Comparison of ENCODE assay signal across 1 cellular context in the genomic region with DNA sequence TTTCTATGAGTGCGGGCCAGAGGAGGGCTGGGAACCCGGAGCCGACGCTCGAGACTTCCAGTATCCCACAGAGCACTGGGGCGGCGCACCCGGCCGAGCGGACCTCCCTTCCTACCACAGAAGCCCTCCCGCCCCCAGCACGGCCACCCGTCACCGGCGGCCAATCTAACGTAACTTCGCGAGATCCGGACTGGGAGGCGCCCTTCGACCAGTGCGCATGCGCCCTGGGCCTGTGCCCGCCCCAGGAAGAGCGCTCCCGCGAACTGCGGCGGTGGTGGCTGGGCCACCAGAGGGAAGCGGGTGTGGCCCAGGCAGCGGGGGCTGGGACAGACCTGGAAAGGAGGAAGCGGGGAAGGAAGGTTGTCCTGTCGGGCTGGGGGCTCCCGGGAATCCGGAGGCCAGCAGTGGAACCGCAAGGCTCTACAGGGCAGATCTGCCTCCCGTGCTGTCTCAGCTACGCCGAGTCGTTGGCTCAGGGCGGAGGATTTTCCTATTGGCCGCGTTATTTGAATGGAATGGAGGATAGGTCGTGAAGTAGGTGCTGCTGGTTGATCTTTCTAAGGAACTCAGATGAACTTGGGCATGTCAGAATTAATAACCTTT.
TF ChIP-seq lines count a peak whose summit lies in the region.

A gene (minus strand): TSS at position 77 of the 603 bp plus-strand sequence. CDS start 166 bp downstream, outside the sequence.

TF ChIP-seq in K562, 482 proteins besides CTCF, POLR2A, EP300 and RAD21 (continued from another document and continues in another):
- TF ChIP-seq, protein P1, sequence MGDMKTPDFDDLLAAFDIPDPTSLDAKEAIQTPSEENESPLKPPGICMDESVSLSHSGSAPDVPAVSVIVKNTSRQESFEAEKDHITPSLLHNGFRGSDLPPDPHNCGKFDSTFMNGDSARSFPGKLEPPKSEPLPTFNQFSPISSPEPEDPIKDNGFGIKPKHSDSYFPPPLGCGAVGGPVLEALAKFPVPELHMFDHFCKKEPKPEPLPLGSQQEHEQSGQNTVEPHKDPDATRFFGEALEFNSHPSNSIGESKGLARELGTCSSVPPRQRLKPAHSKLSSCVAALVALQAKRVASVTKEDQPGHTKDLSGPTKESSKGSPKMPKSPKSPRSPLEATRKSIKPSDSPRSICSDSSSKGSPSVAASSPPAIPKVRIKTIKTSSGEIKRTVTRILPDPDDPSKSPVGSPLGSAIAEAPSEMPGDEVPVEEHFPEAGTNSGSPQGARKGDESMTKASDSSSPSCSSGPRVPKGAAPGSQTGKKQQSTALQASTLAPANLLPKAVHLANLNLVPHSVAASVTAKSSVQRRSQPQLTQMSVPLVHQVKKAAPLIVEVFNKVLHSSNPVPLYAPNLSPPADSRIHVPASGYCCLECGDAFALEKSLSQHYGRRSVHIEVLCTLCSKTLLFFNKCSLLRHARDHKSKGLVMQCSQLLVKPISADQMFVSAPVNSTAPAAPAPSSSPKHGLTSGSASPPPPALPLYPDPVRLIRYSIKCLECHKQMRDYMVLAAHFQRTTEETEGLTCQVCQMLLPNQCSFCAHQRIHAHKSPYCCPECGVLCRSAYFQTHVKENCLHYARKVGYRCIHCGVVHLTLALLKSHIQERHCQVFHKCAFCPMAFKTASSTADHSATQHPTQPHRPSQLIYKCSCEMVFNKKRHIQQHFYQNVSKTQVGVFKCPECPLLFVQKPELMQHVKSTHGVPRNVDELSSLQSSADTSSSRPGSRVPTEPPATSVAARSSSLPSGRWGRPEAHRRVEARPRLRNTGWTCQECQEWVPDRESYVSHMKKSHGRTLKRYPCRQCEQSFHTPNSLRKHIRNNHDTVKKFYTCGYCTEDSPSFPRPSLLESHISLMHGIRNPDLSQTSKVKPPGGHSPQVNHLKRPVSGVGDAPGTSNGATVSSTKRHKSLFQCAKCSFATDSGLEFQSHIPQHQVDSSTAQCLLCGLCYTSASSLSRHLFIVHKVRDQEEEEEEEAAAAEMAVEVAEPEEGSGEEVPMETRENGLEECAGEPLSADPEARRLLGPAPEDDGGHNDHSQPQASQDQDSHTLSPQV (IDR thresholded peaks at IDR 0.05) = no peak
- TF ChIP-seq ZNF57 (CRISPR knock-in tag; IDR thresholded peaks at IDR 0.05) (no peak), HDAC8 (tag; IDR thresholded peaks at IDR 0.05) (no peak), YY1 (IDR thresholded peaks at IDR 0.05; ENCODE audit: borderline replicate concordance in 1 of 3, control insufficient read depth in 1 of 3, extremely low read depth in 1 of 3, insufficient read depth in 3 of 3, insufficient read length in 1 of 3, insufficient replicate concordance in 2 of 3, low read depth in 1 of 3, low read length in 2 of 3) (peak in 2 of 3 experiments; percentile 59 to 79), NFYB (IDR thresholded peaks at IDR 0.05; ENCODE audit: extremely low read depth, insufficient read length) (no peak), RB1 (IDR thresholded peaks at IDR 0.05; ENCODE audit: low read depth) (peak; percentile 69), ETV5 (CRISPR knock-in tag; IDR thresholded peaks at IDR 0.05; ENCODE audit: low read depth) (peak; percentile 55; the same call in 1 of the 2 replicates), NCOA2 (IDR thresholded peaks at IDR 0.05; ENCODE audit: partially characterized antibody in 2 of 2) (no peak), ZBTB7A (IDR thresholded peaks at IDR 0.05; ENCODE audit: borderline replicate concordance, control insufficient read depth, low read depth, low read length) (peak; percentile 92), ETV6 (IDR thresholded peaks at IDR 0.05; ENCODE audit: borderline replicate concordance in 1 of 2, low read depth in 2 of 2, low read length in 1 of 2) (no peak), ETV6 (CRISPR knock-in tag; IDR thresholded peaks at IDR 0.05; ENCODE audit: borderline replicate concordance) (no peak), CTBP1 (IDR thresholded peaks at IDR 0.05; ENCODE audit: borderline replicate concordance) (peak; percentile 79), KLF1 (tag; IDR thresholded peaks at IDR 0.05) (peak; percentile 77), U2AF1 (optimal IDR thresholded peaks at IDR 0.05; ENCODE audit: low read depth, low read length) (no peak), EP400 (IDR thresholded peaks at IDR 0.05) (peak; percentile 72; the same call in 1 of the 2 replicates), LCOR (CRISPR knock-in tag; IDR thresholded peaks at IDR 0.05) (0 out of 2 replicates have a peak, but pooled peaks have one; percentile 14), MTF1 (CRISPR knock-in tag; IDR thresholded peaks at IDR 0.05; ENCODE audit: borderline replicate concordance) (no peak), ARID2 (IDR thresholded peaks at IDR 0.05) (no peak), JUND (IDR thresholded peaks at IDR 0.05; ENCODE audit: borderline replicate concordance, low read depth, low read length) (peak; percentile 49; the same call in 1 of the 2 replicates), JUND (tag; IDR thresholded peaks at IDR 0.05; ENCODE audit: borderline replicate concordance, low read depth, low read length) (peak; percentile 19; the same call in 1 of the 3 replicates), CBX1 (IDR thresholded peaks at IDR 0.05; ENCODE audit: low read depth) (peak; percentile 74), TCF7 (IDR thresholded peaks at IDR 0.05; ENCODE audit: borderline replicate concordance) (no peak), CEBPG (CRISPR knock-in tag; IDR thresholded peaks at IDR 0.05) (no peak), CEBPG (tag; conservative IDR thresholded peaks at IDR 0.05 in 1 of 2, IDR thresholded peaks at IDR 0.05 in 1 of 2) (no peak), PML (IDR thresholded peaks at IDR 0.05; ENCODE audit: low read length) (peak; percentile 74), TBL1XR1 (IDR thresholded peaks at IDR 0.05; ENCODE audit: low read length in 2 of 2) (no peak), PRPF4 (IDR thresholded peaks at IDR 0.05; ENCODE audit: insufficient read depth, low read depth, low read length, poor library complexity, severe bottlenecking) (no peak), JUNB (CRISPR knock-in tag; conservative IDR thresholded peaks at IDR 0.05) (no peak), ZNF212 (CRISPR knock-in tag; IDR thresholded peaks at IDR 0.05) (no peak), ZNF785 (CRISPR knock-in tag; IDR thresholded peaks at IDR 0.05) (no peak), CBX8 (IDR thresholded peaks at IDR 0.05; ENCODE audit: borderline replicate concordance, extremely low read depth, low read depth, low read length, poor library complexity, severe bottlenecking) (no peak), ZNF695 (CRISPR knock-in tag; IDR thresholded peaks at IDR 0.05) (no peak), GTF2E2 (tag; IDR thresholded peaks at IDR 0.05) (peak; percentile 61; the same call in 1 of the 2 replicates), POLR3A (IDR thresholded peaks at IDR 0.05; ENCODE audit: borderline replicate concordance, extremely low read depth, insufficient read depth, insufficient read length) (no peak), EZH2 (IDR thresholded peaks at IDR 0.05; ENCODE audit: borderline replicate concordance, low read depth, low read length) (no peak), ATF1 (CRISPR knock-in tag; IDR thresholded peaks at IDR 0.05) (no peak), ATF1 (tag; IDR thresholded peaks at IDR 0.05) (peak; percentile 75), YBX1 (IDR thresholded peaks at IDR 0.05) (no peak)
- TF ChIP-seq, protein P2, sequence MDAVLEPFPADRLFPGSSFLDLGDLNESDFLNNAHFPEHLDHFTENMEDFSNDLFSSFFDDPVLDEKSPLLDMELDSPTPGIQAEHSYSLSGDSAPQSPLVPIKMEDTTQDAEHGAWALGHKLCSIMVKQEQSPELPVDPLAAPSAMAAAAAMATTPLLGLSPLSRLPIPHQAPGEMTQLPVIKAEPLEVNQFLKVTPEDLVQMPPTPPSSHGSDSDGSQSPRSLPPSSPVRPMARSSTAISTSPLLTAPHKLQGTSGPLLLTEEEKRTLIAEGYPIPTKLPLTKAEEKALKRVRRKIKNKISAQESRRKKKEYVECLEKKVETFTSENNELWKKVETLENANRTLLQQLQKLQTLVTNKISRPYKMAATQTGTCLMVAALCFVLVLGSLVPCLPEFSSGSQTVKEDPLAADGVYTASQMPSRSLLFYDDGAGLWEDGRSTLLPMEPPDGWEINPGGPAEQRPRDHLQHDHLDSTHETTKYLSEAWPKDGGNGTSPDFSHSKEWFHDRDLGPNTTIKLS (IDR thresholded peaks at IDR 0.05; ENCODE audit: borderline replicate concordance, low read depth) = peak; percentile 59; the same call in 1 of the 2 replicates
- TF ChIP-seq, protein P3, sequence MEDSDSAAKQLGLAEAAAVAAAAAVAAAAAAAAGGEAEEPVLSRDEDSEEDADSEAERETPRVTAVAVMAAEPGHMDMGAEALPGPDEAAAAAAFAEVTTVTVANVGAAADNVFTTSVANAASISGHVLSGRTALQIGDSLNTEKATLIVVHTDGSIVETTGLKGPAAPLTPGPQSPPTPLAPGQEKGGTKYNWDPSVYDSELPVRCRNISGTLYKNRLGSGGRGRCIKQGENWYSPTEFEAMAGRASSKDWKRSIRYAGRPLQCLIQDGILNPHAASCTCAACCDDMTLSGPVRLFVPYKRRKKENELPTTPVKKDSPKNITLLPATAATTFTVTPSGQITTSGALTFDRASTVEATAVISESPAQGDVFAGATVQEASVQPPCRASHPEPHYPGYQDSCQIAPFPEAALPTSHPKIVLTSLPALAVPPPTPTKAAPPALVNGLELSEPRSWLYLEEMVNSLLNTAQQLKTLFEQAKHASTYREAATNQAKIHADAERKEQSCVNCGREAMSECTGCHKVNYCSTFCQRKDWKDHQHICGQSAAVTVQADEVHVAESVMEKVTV (CRISPR knock-in tag; IDR thresholded peaks at IDR 0.05) = 0 out of 2 replicates have a peak, but pooled peaks have one; percentile 15
- TF ChIP-seq, protein P4, sequence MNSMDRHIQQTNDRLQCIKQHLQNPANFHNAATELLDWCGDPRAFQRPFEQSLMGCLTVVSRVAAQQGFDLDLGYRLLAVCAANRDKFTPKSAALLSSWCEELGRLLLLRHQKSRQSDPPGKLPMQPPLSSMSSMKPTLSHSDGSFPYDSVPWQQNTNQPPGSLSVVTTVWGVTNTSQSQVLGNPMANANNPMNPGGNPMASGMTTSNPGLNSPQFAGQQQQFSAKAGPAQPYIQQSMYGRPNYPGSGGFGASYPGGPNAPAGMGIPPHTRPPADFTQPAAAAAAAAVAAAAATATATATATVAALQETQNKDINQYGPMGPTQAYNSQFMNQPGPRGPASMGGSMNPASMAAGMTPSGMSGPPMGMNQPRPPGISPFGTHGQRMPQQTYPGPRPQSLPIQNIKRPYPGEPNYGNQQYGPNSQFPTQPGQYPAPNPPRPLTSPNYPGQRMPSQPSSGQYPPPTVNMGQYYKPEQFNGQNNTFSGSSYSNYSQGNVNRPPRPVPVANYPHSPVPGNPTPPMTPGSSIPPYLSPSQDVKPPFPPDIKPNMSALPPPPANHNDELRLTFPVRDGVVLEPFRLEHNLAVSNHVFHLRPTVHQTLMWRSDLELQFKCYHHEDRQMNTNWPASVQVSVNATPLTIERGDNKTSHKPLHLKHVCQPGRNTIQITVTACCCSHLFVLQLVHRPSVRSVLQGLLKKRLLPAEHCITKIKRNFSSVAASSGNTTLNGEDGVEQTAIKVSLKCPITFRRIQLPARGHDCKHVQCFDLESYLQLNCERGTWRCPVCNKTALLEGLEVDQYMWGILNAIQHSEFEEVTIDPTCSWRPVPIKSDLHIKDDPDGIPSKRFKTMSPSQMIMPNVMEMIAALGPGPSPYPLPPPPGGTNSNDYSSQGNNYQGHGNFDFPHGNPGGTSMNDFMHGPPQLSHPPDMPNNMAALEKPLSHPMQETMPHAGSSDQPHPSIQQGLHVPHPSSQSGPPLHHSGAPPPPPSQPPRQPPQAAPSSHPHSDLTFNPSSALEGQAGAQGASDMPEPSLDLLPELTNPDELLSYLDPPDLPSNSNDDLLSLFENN (IDR thresholded peaks at IDR 0.05; ENCODE audit: low read depth in 2 of 2, low read length in 2 of 2) = no peak
- TF ChIP-seq, protein P5, sequence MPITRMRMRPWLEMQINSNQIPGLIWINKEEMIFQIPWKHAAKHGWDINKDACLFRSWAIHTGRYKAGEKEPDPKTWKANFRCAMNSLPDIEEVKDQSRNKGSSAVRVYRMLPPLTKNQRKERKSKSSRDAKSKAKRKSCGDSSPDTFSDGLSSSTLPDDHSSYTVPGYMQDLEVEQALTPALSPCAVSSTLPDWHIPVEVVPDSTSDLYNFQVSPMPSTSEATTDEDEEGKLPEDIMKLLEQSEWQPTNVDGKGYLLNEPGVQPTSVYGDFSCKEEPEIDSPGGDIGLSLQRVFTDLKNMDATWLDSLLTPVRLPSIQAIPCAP (CRISPR knock-in tag; IDR thresholded peaks at IDR 0.05; ENCODE audit: borderline replicate concordance) = peak; percentile 52; the same call in 1 of the 2 replicates
- TF ChIP-seq, protein P6, sequence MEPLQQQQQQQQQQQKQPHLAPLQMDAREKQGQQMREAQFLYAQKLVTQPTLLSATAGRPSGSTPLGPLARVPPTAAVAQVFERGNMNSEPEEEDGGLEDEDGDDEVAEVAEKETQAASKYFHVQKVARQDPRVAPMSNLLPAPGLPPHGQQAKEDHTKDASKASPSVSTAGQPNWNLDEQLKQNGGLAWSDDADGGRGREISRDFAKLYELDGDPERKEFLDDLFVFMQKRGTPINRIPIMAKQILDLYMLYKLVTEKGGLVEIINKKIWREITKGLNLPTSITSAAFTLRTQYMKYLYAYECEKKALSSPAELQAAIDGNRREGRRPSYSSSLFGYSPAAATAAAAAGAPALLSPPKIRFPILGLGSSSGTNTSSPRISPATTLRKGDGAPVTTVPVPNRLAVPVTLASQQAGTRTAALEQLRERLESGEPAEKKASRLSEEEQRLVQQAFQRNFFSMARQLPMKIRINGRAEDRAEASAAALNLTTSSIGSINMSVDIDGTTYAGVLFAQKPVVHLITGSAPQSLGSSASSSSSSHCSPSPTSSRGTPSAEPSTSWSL (CRISPR knock-in tag; IDR thresholded peaks at IDR 0.05; ENCODE audit: borderline replicate concordance) = no peak
- TF ChIP-seq, protein P7, sequence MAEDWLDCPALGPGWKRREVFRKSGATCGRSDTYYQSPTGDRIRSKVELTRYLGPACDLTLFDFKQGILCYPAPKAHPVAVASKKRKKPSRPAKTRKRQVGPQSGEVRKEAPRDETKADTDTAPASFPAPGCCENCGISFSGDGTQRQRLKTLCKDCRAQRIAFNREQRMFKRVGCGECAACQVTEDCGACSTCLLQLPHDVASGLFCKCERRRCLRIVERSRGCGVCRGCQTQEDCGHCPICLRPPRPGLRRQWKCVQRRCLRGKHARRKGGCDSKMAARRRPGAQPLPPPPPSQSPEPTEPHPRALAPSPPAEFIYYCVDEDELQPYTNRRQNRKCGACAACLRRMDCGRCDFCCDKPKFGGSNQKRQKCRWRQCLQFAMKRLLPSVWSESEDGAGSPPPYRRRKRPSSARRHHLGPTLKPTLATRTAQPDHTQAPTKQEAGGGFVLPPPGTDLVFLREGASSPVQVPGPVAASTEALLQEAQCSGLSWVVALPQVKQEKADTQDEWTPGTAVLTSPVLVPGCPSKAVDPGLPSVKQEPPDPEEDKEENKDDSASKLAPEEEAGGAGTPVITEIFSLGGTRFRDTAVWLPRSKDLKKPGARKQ (CRISPR knock-in tag; IDR thresholded peaks at IDR 0.05) = no peak
- TF ChIP-seq, protein P8, sequence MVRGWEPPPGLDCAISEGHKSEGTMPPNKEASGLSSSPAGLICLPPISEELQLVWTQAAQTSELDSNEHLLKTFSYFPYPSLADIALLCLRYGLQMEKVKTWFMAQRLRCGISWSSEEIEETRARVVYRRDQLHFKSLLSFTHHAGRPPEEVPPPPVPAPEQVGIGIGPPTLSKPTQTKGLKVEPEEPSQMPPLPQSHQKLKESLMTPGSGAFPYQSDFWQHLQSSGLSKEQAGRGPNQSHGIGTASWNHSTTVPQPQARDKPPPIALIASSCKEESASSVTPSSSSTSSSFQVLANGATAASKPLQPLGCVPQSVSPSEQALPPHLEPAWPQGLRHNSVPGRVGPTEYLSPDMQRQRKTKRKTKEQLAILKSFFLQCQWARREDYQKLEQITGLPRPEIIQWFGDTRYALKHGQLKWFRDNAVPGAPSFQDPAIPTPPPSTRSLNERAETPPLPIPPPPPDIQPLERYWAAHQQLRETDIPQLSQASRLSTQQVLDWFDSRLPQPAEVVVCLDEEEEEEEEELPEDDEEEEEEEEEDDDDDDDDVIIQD (CRISPR knock-in tag; IDR thresholded peaks at IDR 0.05) = no peak
